ENCODE assay signal across 9 cellular contexts in the genomic region with DNA sequence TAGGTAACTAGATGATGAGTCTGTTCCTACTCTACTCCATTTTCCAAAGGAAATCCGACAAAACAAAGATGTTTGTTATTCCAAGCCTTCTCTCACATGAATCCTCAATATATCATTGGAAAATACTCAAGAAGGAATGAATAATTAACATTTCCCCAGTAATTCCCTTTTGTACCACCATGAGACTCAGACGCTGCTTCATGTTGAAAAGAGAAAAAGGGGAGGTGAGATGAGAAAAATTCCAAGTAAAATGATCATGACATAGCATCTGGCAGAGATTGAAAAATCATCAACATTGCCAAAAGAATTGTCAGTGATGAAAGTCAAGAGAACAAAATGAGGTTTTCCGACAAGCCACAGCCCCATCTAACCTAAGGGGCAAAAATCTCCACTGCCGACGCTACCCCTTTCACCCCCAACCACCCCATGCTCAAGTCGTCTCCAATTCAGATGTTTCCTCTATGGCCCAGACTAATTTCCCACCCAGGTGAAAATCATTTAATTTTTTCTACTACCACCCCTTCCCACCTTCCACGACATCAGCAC. TPM values are rescaled to one million over a fixed set of nuclear protein-coding genes. Genes with fewer than 3 reads are reported as not detected.
DNase-seq lines count a peak whose midpoint lies in the region; ATAC-seq, FAIRE-seq and TF ChIP-seq lines count a peak whose summit lies in the region.
"Had no signal": no experiment of that assay in that cellular context is flagged by ENCODE, and none has a peak within 500 bp of the region (broad histone marks: within the 10 kb centered on the region; RNA-seq: fewer than 3 reads in every experiment).

No MANE protein-coding gene starts in this region.

- no peak for TF ChIP-seq POLR2A in endothelial cell of umbilical vein (IDR thresholded peaks at IDR 0.05; ENCODE audit: low read depth, low read length)

- peak overlapping the region; percentile 98 for H3K4me2 ChIP-seq in endothelial cell of umbilical vein (ENCODE audit: insufficient read depth, low read length)
- peak overlapping the region; percentile 89 for H3K4me2 ChIP-seq in neural cell (ENCODE audit: low read length)

- no peaks in the 10 kb centered on the region for H3K9me1 ChIP-seq in endothelial cell of umbilical vein (replicated peaks; ENCODE audit: control insufficient read depth, extremely low read depth, insufficient read depth, low read length)

- H3K27me3 ChIP-seq in endothelial cell of umbilical vein (ENCODE audit: control insufficient read depth in 2 of 2, insufficient read depth in 2 of 2, low read length in 2 of 2) (no peaks in the 10 kb centered on the region), neural cell (ENCODE audit: insufficient read depth, low read depth, low read length) (no peaks in the 10 kb centered on the region)

- DNase-seq in NCI-H2227 (lab: John Stamatoyannopoulos, UW; ENCODE audit: unreplicated experiment) (peak; percentile 19), NCI-H2227 treated with DMSO at 0.1 percent for 48 hours (lab: John Stamatoyannopoulos, UW) (no peak), RPMI8226 (peak; percentile 20), endothelial cell of umbilical vein (ENCODE audit: low read depth, low spot score) (peak; percentile 60), ureter (ENCODE audit: low spot score) (no peak)

- H3K4me3 ChIP-seq in endothelial cell of umbilical vein (replicated peaks in 1 of 3; ENCODE audit: insufficient read depth in 1 of 3, low read depth in 1 of 3, low read length in 3 of 3), result peak overlapping the region; percentile 85 to 95 (median 89)
- H3K4me3 ChIP-seq in neural cell (ENCODE audit: low read length), result peak overlapping the region; percentile 67

- BruUV-seq in endothelial cell of umbilical vein (replicated peaks; lab: Mats Ljungman, UMichigan), result TSS peak; percentile 22

- H3K9ac ChIP-seq in endothelial cell of umbilical vein (replicated peaks; ENCODE audit: extremely low read depth, insufficient read depth, low read length) (peak overlapping the region; percentile 78), neural cell (ENCODE audit: low read length) (peak overlapping the region; percentile 89)

- peak; percentile 14 for TF ChIP-seq EP300 in neural cell (conservative IDR thresholded peaks at IDR 0.05; ENCODE audit: poor library complexity, severe bottlenecking)

- TF ChIP-seq CTCF in endothelial cell of umbilical vein (IDR thresholded peaks at IDR 0.05; ENCODE audit: extremely low read depth in 1 of 2, insufficient read depth in 1 of 2, low read depth in 1 of 2, low read length in 2 of 2) (no peak), neural cell (IDR thresholded peaks at IDR 0.05; ENCODE audit: poor library complexity, severe bottlenecking) (peak; percentile 69)

- no peak for ATAC-seq in GM19324 (IDR thresholded peaks at IDR 0.05; ENCODE audit: low FRiP score, unreplicated experiment)
- no peak for ATAC-seq in GM19035 (IDR thresholded peaks at IDR 0.05; ENCODE audit: unreplicated experiment)

- H3K27ac ChIP-seq in endothelial cell of umbilical vein (ENCODE audit: insufficient read depth, low read depth, low read length), result peak overlapping the region; percentile 14
- H3K27ac ChIP-seq in neural cell (ENCODE audit: low read length), result peak overlapping the region; percentile 87

- H3K36me3 ChIP-seq in endothelial cell of umbilical vein (ENCODE audit: control insufficient read depth in 2 of 2, extremely low read depth in 1 of 2, insufficient read depth in 2 of 2, low read length in 2 of 2) (peaks cover 0 to 5% of the 10 kb centered on the region in 2 experiments), neural cell (ENCODE audit: insufficient read depth, low read length) (no peaks in the 10 kb centered on the region)

- H2AFZ ChIP-seq in endothelial cell of umbilical vein (ENCODE audit: low read depth, low read length), result no peak overlapping the region
- peak overlapping the region; percentile 40 for H2AFZ ChIP-seq in neural cell (ENCODE audit: low read depth, low read length)

- POLR2A ChIA-PET in endothelial cell of umbilical vein (lab: Charles Lee), result no interaction called here

- TF ChIP-seq RAD21 in neural cell (conservative IDR thresholded peaks at IDR 0.05), result peak; percentile 60

- peaks cover 61% of the 10 kb centered on the region for H3K79me2 ChIP-seq in endothelial cell of umbilical vein (ENCODE audit: control insufficient read depth, insufficient read depth, low read length)
- H3K79me2 ChIP-seq in neural cell (replicated peaks; ENCODE audit: insufficient read depth, low read length), result peaks cover 56% of the 10 kb centered on the region

- no peaks in the 10 kb centered on the region for H3K9me2 ChIP-seq in neural cell (ENCODE audit: insufficient read depth, low read length)

- intact Hi-C loops in endothelial cell of umbilical vein (cut with micrococcal nuclease), result loop anchor here (5.0 to 10.0 kb wide), 2 partner anchors 118 to 175 kb away; partner anchors contain the start of genes COA4 and PAAF1

- CTCF ChIA-PET in endothelial cell of umbilical vein (lab: Charles Lee), result no interaction called here

- no peaks in the 10 kb centered on the region for H3F3A ChIP-seq in neural cell (ENCODE audit: insufficient read depth, low read length, poor library complexity, severe bottlenecking)

- dilution Hi-C loops in endothelial cell of umbilical vein (cut with MboI; ENCODE audit: extremely low pct_ligation_motif_present, low sequenced_read_pairs), result no loop called here

- peaks cover 19% of the 10 kb centered on the region for H3K4me1 ChIP-seq in endothelial cell of umbilical vein (ENCODE audit: control insufficient read depth, extremely low read depth, insufficient read depth, low read length)

- H4K20me1 ChIP-seq in endothelial cell of umbilical vein (replicated peaks; ENCODE audit: control insufficient read depth, extremely low read depth, insufficient read depth, low read length) (peaks cover 19% of the 10 kb centered on the region), neural cell (ENCODE audit: insufficient read depth) (peaks cover 11% of the 10 kb centered on the region)

- no peaks in the 10 kb centered on the region for H3K9me3 ChIP-seq in endothelial cell of umbilical vein (replicated peaks; ENCODE audit: control insufficient read depth, insufficient read depth, low read length)
- no peaks in the 10 kb centered on the region for H3K9me3 ChIP-seq in neural cell (ENCODE audit: low read length)

- FAIRE-seq in endothelial cell of umbilical vein (lab: Jason Lieb, UNC), result peak; percentile 85
- FAIRE-seq: G401.6 had no signal

TF ChIP-seq in endothelial cell of umbilical vein, 7 proteins besides CTCF, POLR2A, EP300 and RAD21:
- no peak for TF ChIP-seq JUN (IDR thresholded peaks at IDR 0.05; ENCODE audit: borderline replicate concordance, insufficient read depth, insufficient read length, low read depth)
- TF ChIP-seq EZH2 (IDR thresholded peaks at IDR 0.05; ENCODE audit: borderline replicate concordance, low read depth, low read length, severe bottlenecking), result no peak
- no peak for TF ChIP-seq MYC (IDR thresholded peaks at IDR 0.05; ENCODE audit: low read depth, low read length)
- TF ChIP-seq GATA2 (IDR thresholded peaks at IDR 0.05; ENCODE audit: insufficient read depth, insufficient read length, low read depth, low read length), result no peak
- TF ChIP-seq FOS (IDR thresholded peaks at IDR 0.05; ENCODE audit: borderline replicate concordance, insufficient read depth, low read length), result no peak
- TF ChIP-seq, protein P1, sequence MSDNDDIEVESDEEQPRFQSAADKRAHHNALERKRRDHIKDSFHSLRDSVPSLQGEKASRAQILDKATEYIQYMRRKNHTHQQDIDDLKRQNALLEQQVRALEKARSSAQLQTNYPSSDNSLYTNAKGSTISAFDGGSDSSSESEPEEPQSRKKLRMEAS (IDR thresholded peaks at IDR 0.05; ENCODE audit: insufficient read depth, insufficient read length), result no peak
- no peak for TF ChIP-seq POLR2AphosphoS5 (IDR thresholded peaks at IDR 0.05; ENCODE audit: insufficient read depth, low read depth, low read length)
TF ChIP-seq in endothelial cell of umbilical vein: peak in this region for 0.

TF ChIP-seq in neural cell, 6 proteins besides CTCF, POLR2A, EP300 and RAD21:
- TF ChIP-seq MXI1 (conservative IDR thresholded peaks at IDR 0.05; ENCODE audit: poor library complexity, severe bottlenecking), result peak; percentile 19
- no peak for TF ChIP-seq POLR2AphosphoS5 (IDR thresholded peaks at IDR 0.05)
- TF ChIP-seq SMC3 (conservative IDR thresholded peaks at IDR 0.05; ENCODE audit: poor library complexity), result peak; percentile 40

RNA-seq across cellular contexts. Expression of gene RAB6A, which starts 1.3 kb away (rescaled TPM):
- total RNA-seq in endothelial cell of umbilical vein (130 and 138 TPM in 2 replicates), ureter (121 TPM)
- polyA plus RNA-seq in endothelial cell of umbilical vein (40.4 and 45.0 TPM in 2 replicates), neural cell (155 and 207 TPM in 2 replicates)
- 62.9 and 73.4 TPM in 2 replicates for polyA plus RNA-seq in endothelial cell of umbilical vein (2011; cell fraction: cytosol; rRNA removed)
- polyA plus RNA-seq in endothelial cell of umbilical vein (2011; cell fraction: nucleus; rRNA removed), result 37.2 and 60.2 TPM in 2 replicates
- 106 and 116 TPM in 2 replicates for polyA plus RNA-seq in endothelial cell of umbilical vein (2012)
- polyA minus RNA-seq in endothelial cell of umbilical vein (111 and 115 TPM in 2 replicates), neural cell (229 and 233 TPM in 2 replicates)
- 74.0 TPM for polyA minus RNA-seq in endothelial cell of umbilical vein (2011; cell fraction: cytosol; rRNA and poly(A)+ RNA removed)
- 40.4 and 61.4 TPM in 2 replicates for polyA minus RNA-seq in endothelial cell of umbilical vein (2011; cell fraction: nucleus; rRNA and poly(A)+ RNA removed)

RNA-seq across cellular contexts. Expression of gene MRPL48, which starts 28.1 kb away (rescaled TPM):
- total RNA-seq in endothelial cell of umbilical vein (35.2 and 38.3 TPM in 2 replicates), ureter (39.4 TPM)
- polyA plus RNA-seq in endothelial cell of umbilical vein (19.5 and 25.0 TPM in 2 replicates), neural cell (98.3 and 99.9 TPM in 2 replicates)
- polyA plus RNA-seq in endothelial cell of umbilical vein (2011; cell fraction: cytosol; rRNA removed), result 41.5 and 47.2 TPM in 2 replicates
- polyA plus RNA-seq in endothelial cell of umbilical vein (2011; cell fraction: nucleus; rRNA removed), result 22.0 and 26.0 TPM in 2 replicates
- 50.6 and 56.3 TPM in 2 replicates for polyA plus RNA-seq in endothelial cell of umbilical vein (2012)
- polyA minus RNA-seq in endothelial cell of umbilical vein (16.5 and 24.3 TPM in 2 replicates), neural cell (34.6 and 47.8 TPM in 2 replicates)
- 33.3 TPM for polyA minus RNA-seq in endothelial cell of umbilical vein (2011; cell fraction: cytosol; rRNA and poly(A)+ RNA removed)
- polyA minus RNA-seq in endothelial cell of umbilical vein (2011; cell fraction: nucleus; rRNA and poly(A)+ RNA removed), result 10.9 and 20.0 TPM in 2 replicates

Comparison
In these comparisons a context has a peak if more than half of its experiments do, and no peak if none do; other contexts are left out.
1. DNase-seq: peak in NCI-H2227 (single experiment), RPMI8226 (single experiment) and endothelial cell of umbilical vein (single experiment); none in NCI-H2227 treated with DMSO at 0.1 percent for 48 hours (single experiment) and ureter (single experiment).